ENCODE assay signal across 13 cellular contexts in the genomic region with DNA sequence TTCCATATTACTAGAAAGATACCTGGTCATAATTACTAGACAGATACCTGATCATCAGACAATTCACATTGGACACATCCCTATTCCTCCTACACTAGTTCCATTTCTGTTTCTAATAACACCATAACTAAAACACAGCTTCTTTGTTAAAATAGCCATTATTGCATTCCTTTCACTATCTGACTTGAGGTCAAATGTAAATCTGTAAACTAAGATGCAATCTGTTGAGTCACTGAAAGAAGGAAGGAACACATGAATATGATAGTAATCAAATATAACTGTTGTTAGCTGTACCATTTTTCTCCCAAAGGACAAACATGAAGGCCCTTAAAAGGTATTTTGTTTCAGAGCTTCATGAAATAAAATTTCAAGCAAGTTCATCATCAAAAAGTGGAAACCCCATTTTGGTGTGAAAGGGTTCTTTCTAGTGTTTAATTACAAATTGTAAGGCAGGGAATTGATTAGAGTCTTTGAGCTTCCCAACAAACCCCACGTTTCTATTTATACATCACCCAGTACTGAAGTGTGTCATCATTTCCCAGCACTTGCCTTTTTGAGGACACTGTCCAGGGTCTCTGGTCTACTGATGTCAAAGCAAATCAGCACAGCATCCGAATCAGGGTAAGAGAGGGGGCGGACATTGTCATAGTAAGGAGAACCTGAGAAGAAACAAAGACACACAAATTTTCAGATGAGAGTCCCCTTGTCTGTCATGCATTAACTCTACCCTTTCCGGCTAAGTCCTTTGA. TPM values are rescaled to one million over a fixed set of nuclear protein-coding genes. Genes with fewer than 3 reads are reported as not detected.
A peak's percentile ranks its signal among the peaks of the same experiment; 100 is the strongest.
DNase-seq lines count a peak whose midpoint lies in the region; ATAC-seq and TF ChIP-seq lines count a peak whose summit lies in the region.
"Had no signal": no experiment of that assay in that cellular context is flagged by ENCODE, and none has a peak within 500 bp of the region (broad histone marks: within the 10 kb centered on the region; RNA-seq: fewer than 3 reads in every experiment).

No MANE protein-coding gene starts in this region.

- H3K27me3 ChIP-seq in Caco-2 (replicated peaks; ENCODE audit: control insufficient read depth, insufficient read depth, low read length) (no peaks in the 10 kb centered on the region), RWPE2 (ENCODE audit: insufficient read depth, poor library complexity, severe bottlenecking) (no peaks in the 10 kb centered on the region), esophagus squamous epithelium (no peaks in the 10 kb centered on the region), rectal smooth muscle tissue (ENCODE audit: control insufficient read depth, insufficient read depth, low read length) (no peaks in the 10 kb centered on the region), lower lobe of right lung (ENCODE audit: low read depth) (no peaks in the 10 kb centered on the region), WERI-Rb-1 (ENCODE audit: insufficient read depth, low read depth, severe bottlenecking) (no peaks in the 10 kb centered on the region)

- intact Hi-C loops in Caco-2 (cut with micrococcal nuclease; ENCODE audit: unreplicated experiment): loop anchor here (10.0 kb wide), 1 partner anchor 550 kb away; no protein-coding TSS in a partner anchor
- intact Hi-C loops in esophagus squamous epithelium (cut with DNase I): no loop called here
- intact Hi-C loops in lower lobe of right lung (cut with DNase I): no loop called here

- no peak overlapping the region for H3K9ac ChIP-seq in rectal smooth muscle tissue (ENCODE audit: low read length)

- peaks cover 89% of the 10 kb centered on the region for H3K4me1 ChIP-seq in Caco-2
- H3K4me1 ChIP-seq in RWPE2 (ENCODE audit: insufficient read depth, poor library complexity, severe bottlenecking): peaks cover 89% of the 10 kb centered on the region
- H3K4me1 ChIP-seq in esophagus squamous epithelium: peaks cover 12 to 100% (median 47%) of the 10 kb centered on the region in 3 donors
- peaks cover 24% of the 10 kb centered on the region for H3K4me1 ChIP-seq in rectal smooth muscle tissue (ENCODE audit: control insufficient read depth, insufficient read depth, low read length)
- H3K4me1 ChIP-seq in lower lobe of right lung: peaks cover 48% of the 10 kb centered on the region

- H3K4me3 Mint-ChIP-seq in Caco-2 (ENCODE audit: unreplicated experiment): peak overlapping the region; percentile 6

- TF ChIP-seq POLR2A in esophagus squamous epithelium (IDR thresholded peaks at IDR 0.05): no peak

- peaks cover 6% of the 10 kb centered on the region for H3K9me3 Mint-ChIP-seq in Caco-2 (ENCODE audit: unreplicated experiment)

- POLR2A ChIA-PET in Caco-2 (lab: Charles Lee): interaction anchor here (1.1 kb wide), 1 partner anchor 11 kb away, joined by 4 read pairs; no protein-coding TSS in a partner anchor

- H3K4me3 ChIP-seq in Caco-2 (ENCODE audit: low read depth, low read length) (no peak overlapping the region), RWPE2 (ENCODE audit: severe bottlenecking) (no peak overlapping the region), esophagus squamous epithelium (no peak overlapping the region), rectal smooth muscle tissue (ENCODE audit: low read length) (no peak overlapping the region), lower lobe of right lung (no peak overlapping the region), WERI-Rb-1 (ENCODE audit: low read depth, low read length) (no peak overlapping the region)

- 72 to 80% methylated on average over 4 of the region's 4 CpGs for WGBS in esophagus squamous epithelium, 2 donors

- ATAC-seq in RWPE2 (ENCODE audit: low read depth): no peak
- ATAC-seq in GM19397 (IDR thresholded peaks at IDR 0.05; ENCODE audit: unreplicated experiment): no peak
- no peak for ATAC-seq in lower lobe of right lung
- no peak for ATAC-seq in HG03342 (IDR thresholded peaks at IDR 0.05; ENCODE audit: unreplicated experiment)
- ATAC-seq: activated CD4-positive, CD25-positive, alpha-beta regulatory T cell treated with anti-CD3 and anti-CD28 coated beads, Interleukin-2, amount 50 U/mL, for 24 hours had no signal

- no peak for DNase-seq in Caco-2
- no peak for DNase-seq in RWPE2 (ENCODE audit: low spot score)
- no peak for DNase-seq in esophagus squamous epithelium (lab: John Stamatoyannopoulos, UW)
- DNase-seq in lower lobe of right lung: no peak
- no peak for DNase-seq in WERI-Rb-1
- DNase-seq: activated T-cell treated with anti-CD3 and anti-CD28 coated beads for 4 hours, DMS79, NCI-H187 treated with DMSO at 0.1 percent for 48 hours, occipital lobe had no signal

- H3K27ac Mint-ChIP-seq in Caco-2 (ENCODE audit: unreplicated experiment): peak overlapping the region; percentile 45

- no peaks in the 10 kb centered on the region for H3K27me3 Mint-ChIP-seq in Caco-2 (ENCODE audit: insufficient read depth, unreplicated experiment)

- no TSS peak for BruUV-seq in Caco-2 (replicated peaks; lab: Mats Ljungman, UMichigan)

- H3K36me3 ChIP-seq in Caco-2 (ENCODE audit: control insufficient read depth, insufficient read depth, low read length) (peaks cover 7% of the 10 kb centered on the region), RWPE2 (ENCODE audit: low read depth) (peaks cover 98% of the 10 kb centered on the region), esophagus squamous epithelium (peaks cover 0 to 62% (median 4%) of the 10 kb centered on the region in 3 donors), rectal smooth muscle tissue (ENCODE audit: control insufficient read depth, insufficient read depth, low read length) (no peaks in the 10 kb centered on the region), lower lobe of right lung (peaks cover 23% of the 10 kb centered on the region), WERI-Rb-1 (no peaks in the 10 kb centered on the region)

- no peaks in the 10 kb centered on the region for H3K9me3 ChIP-seq in Caco-2
- H3K9me3 ChIP-seq in RWPE2 (ENCODE audit: severe bottlenecking): no peaks in the 10 kb centered on the region
- H3K9me3 ChIP-seq in esophagus squamous epithelium: no peaks in the 10 kb centered on the region
- H3K9me3 ChIP-seq in lower lobe of right lung: no peaks in the 10 kb centered on the region
- H3K9me3 ChIP-seq in WERI-Rb-1 (ENCODE audit: severe bottlenecking): no peaks in the 10 kb centered on the region

- H3K36me3 Mint-ChIP-seq in Caco-2 (ENCODE audit: insufficient read depth, unreplicated experiment): peaks cover 93% of the 10 kb centered on the region

- H3K4me1 Mint-ChIP-seq in Caco-2 (ENCODE audit: low read depth, unreplicated experiment): peaks cover 74% of the 10 kb centered on the region

- TF ChIP-seq CTCF in Caco-2 (IDR thresholded peaks at IDR 0.05; ENCODE audit: insufficient read depth in 1 of 2, low read depth in 1 of 2, low read length in 1 of 2, severe bottlenecking in 1 of 2, unreplicated experiment in 1 of 2) (no peak), RWPE2 (IDR thresholded peaks at IDR 0.05; ENCODE audit: poor library complexity, severe bottlenecking) (no peak), esophagus squamous epithelium (IDR thresholded peaks at IDR 0.05) (no peak), lower lobe of right lung (IDR thresholded peaks at IDR 0.05) (no peak), WERI-Rb-1 (IDR thresholded peaks at IDR 0.05; ENCODE audit: low read depth, low read length) (no peak)

- CTCF ChIA-PET in Caco-2 (lab: Charles Lee): no interaction called here

- H3K27ac ChIP-seq in RWPE2 (ENCODE audit: poor library complexity, severe bottlenecking) (peak overlapping the region; percentile 99), esophagus squamous epithelium (peak overlapping the region; percentile 6 to 99 (median 88)), rectal smooth muscle tissue (ENCODE audit: low read depth, low read length) (peak overlapping the region; percentile 32), lower lobe of right lung (no peak overlapping the region), WERI-Rb-1 (no peak overlapping the region)

RNA-seq across cellular contexts. Expression of a gene that starts 13.0 kb away (rescaled TPM):
- total RNA-seq in Caco-2 (2022) (70.9 and 75.0 TPM in 2 replicates), esophagus squamous epithelium (100 to 1,000 TPM in 1 of 4 donors, 10 to 100 TPM in 3; 67.3 to 163 (median 97.1) TPM), lower lobe of right lung (20.8 TPM)

Comparison
In these comparisons a context has a peak if more than half of its experiments do, and no peak if none do; other contexts are left out.
1. H3K27ac ChIP-seq: peak in RWPE2 (single experiment), esophagus squamous epithelium (4 of 4) and rectal smooth muscle tissue (single experiment); none in lower lobe of right lung (single experiment) and WERI-Rb-1 (single experiment).